ENCODE assay signal across 14 cellular contexts in genomic region chrX:41412261-41413167, GRCh38. TPM values are rescaled to one million over a fixed set of nuclear protein-coding genes. Genes with fewer than 3 reads are reported as not detected.
DNase-seq lines count a peak whose midpoint lies in the region; ATAC-seq and TF ChIP-seq lines count a peak whose summit lies in the region.
"Had no signal": no experiment of that assay in that cellular context is flagged by ENCODE, and none has a peak within 500 bp of the region (broad histone marks: within the 10 kb centered on the region; RNA-seq: fewer than 3 reads in every experiment).

No MANE protein-coding gene starts in this region.

- H3K4me3 Mint-ChIP-seq in activated CD4-positive, alpha-beta T cell treated with anti-CD3 and anti-CD28 coated beads for 36 hours = no peak overlapping the region
- H3K4me3 Mint-ChIP-seq: activated naive CD4-positive, alpha-beta T cell treated with anti-CD3 and anti-CD28 coated beads, Interleukin-2, amount 50 U/mL, for 24 hours had no signal

- no peaks in the 10 kb centered on the region for H3K36me3 Mint-ChIP-seq in activated CD4-positive, alpha-beta T cell treated with anti-CD3 and anti-CD28 coated beads for 36 hours (ENCODE audit: low read depth)
- H3K36me3 Mint-ChIP-seq: activated naive CD4-positive, alpha-beta T cell treated with anti-CD3 and anti-CD28 coated beads, Interleukin-2, amount 50 U/mL, for 24 hours had no signal

- ATAC-seq in activated CD4-positive, alpha-beta T cell treated with anti-CD3 and anti-CD28 coated beads for 36 hours = no peak
- no peak for ATAC-seq in HG02798 (IDR thresholded peaks at IDR 0.05; ENCODE audit: poor library complexity, unreplicated experiment)
- ATAC-seq: gastrocnemius medialis had no signal

- peaks cover 0 to 6% of the 10 kb centered on the region in 2 donors for H3K27me3 ChIP-seq in mucosa of rectum (ENCODE audit: control insufficient read depth in 2 of 2, insufficient read depth in 2 of 2, low read length in 2 of 2)
- H3K27me3 ChIP-seq in spleen (replicated peaks in 1 of 7) = no peaks in the 10 kb centered on the region
- H3K27me3 ChIP-seq: brain microvascular endothelial cell, gastrocnemius medialis had no signal

- no peaks in the 10 kb centered on the region for H3K27me3 Mint-ChIP-seq in activated CD4-positive, alpha-beta T cell treated with anti-CD3 and anti-CD28 coated beads for 36 hours
- H3K27me3 Mint-ChIP-seq: activated naive CD4-positive, alpha-beta T cell treated with anti-CD3 and anti-CD28 coated beads, Interleukin-2, amount 50 U/mL, for 24 hours had no signal

- H3K4me3 ChIP-seq in mucosa of rectum (ENCODE audit: low read length in 2 of 2) = peak overlapping the region; percentile 1 to 46
- no peak overlapping the region for H3K4me3 ChIP-seq in spleen
- H3K4me3 ChIP-seq: gastrocnemius medialis had no signal

- no peaks in the 10 kb centered on the region for H3K9me3 ChIP-seq in mucosa of rectum (ENCODE audit: control insufficient read depth in 2 of 2, low read length in 2 of 2)
- no peaks in the 10 kb centered on the region for H3K9me3 ChIP-seq in spleen
- H3K9me3 ChIP-seq: gastrocnemius medialis had no signal

- DNase-seq in activated CD4-positive, alpha-beta T cell treated with anti-CD3 and anti-CD28 coated beads for 36 hours = peak; percentile 7
- no peak for DNase-seq in activated CD4-positive, alpha-beta T cell treated with anti-CD3 and anti-CD28 coated beads for 4 hours
- DNase-seq in KBM-7 = peak; percentile 34
- DNase-seq in dermis microvascular lymphatic vessel endothelial cell (ENCODE audit: low read depth in 2 of 2) = peak; percentile 4 to 26
- no peak for DNase-seq in spleen
- no peak for DNase-seq in NCI-H2029 (lab: John Stamatoyannopoulos, UW)
- DNase-seq: brain microvascular endothelial cell, DMS79, gastrocnemius medialis, NCI-H2107 had no signal

- POLR2A ChIA-PET in activated CD4-positive, alpha-beta T cell treated with anti-CD3 and anti-CD28 coated beads for 36 hours (lab: Charles Lee) = no interaction called here

- H3K27ac ChIP-seq in mucosa of rectum (ENCODE audit: low read depth in 2 of 2, low read length in 2 of 2) (peak overlapping the region; percentile 79 to 81), spleen (peak overlapping the region in 3 of 8 donors; percentile 57 to 70 (median 57))
- H3K27ac ChIP-seq: brain microvascular endothelial cell, parathyroid adenoma had no signal

- in situ Hi-C loops in KBM-7 (cut with MboI; ENCODE audit: low pct_unique_long_range_greater_than_20kb, low sequenced_read_pairs) = no loop called here

- no peaks in the 10 kb centered on the region for H3K4me1 Mint-ChIP-seq in activated CD4-positive, alpha-beta T cell treated with anti-CD3 and anti-CD28 coated beads for 36 hours
- H3K4me1 Mint-ChIP-seq: activated naive CD4-positive, alpha-beta T cell treated with anti-CD3 and anti-CD28 coated beads, Interleukin-2, amount 50 U/mL, for 24 hours had no signal

- no peaks in the 10 kb centered on the region for H3K9me3 Mint-ChIP-seq in activated CD4-positive, alpha-beta T cell treated with anti-CD3 and anti-CD28 coated beads for 36 hours (ENCODE audit: low read depth)
- H3K9me3 Mint-ChIP-seq: activated naive CD4-positive, alpha-beta T cell treated with anti-CD3 and anti-CD28 coated beads, Interleukin-2, amount 50 U/mL, for 24 hours had no signal

- intact Hi-C loops in activated CD4-positive, alpha-beta T cell treated with anti-CD3 and anti-CD28 coated beads for 36 hours (cut with DNase I, micrococcal nuclease) = no loop called here
- intact Hi-C loops in spleen (cut with DNase I; ENCODE audit: low total_unique reads) = no loop called here

- H3K36me3 ChIP-seq in mucosa of rectum (ENCODE audit: control insufficient read depth in 2 of 2, insufficient read depth in 2 of 2, low read length in 2 of 2) (no peaks in the 10 kb centered on the region), spleen (no peaks in the 10 kb centered on the region)
- H3K36me3 ChIP-seq: brain microvascular endothelial cell, gastrocnemius medialis had no signal

- TF ChIP-seq CTCF in spleen (IDR thresholded peaks at IDR 0.05 in 8 of 11, conservative IDR thresholded peaks at IDR 0.05 in 3 of 11) = no peak

- TF ChIP-seq POLR2A in spleen (IDR thresholded peaks at IDR 0.05) = no peak

- H3K27ac Mint-ChIP-seq in activated CD4-positive, alpha-beta T cell treated with anti-CD3 and anti-CD28 coated beads for 36 hours = no peak overlapping the region
- H3K27ac Mint-ChIP-seq: activated naive CD4-positive, alpha-beta T cell treated with anti-CD3 and anti-CD28 coated beads, Interleukin-2, amount 50 U/mL, for 24 hours had no signal

- 64 to 79% (median 72%) methylated on average over 11 of the region's 11 CpGs for WGBS in spleen, 5 donors

- H3K4me1 ChIP-seq in mucosa of rectum (ENCODE audit: control insufficient read depth in 2 of 2, insufficient read depth in 2 of 2, low read length in 2 of 2) (peaks cover 3 to 6% of the 10 kb centered on the region in 2 donors), spleen (no peaks in the 10 kb centered on the region)
- H3K4me1 ChIP-seq: gastrocnemius medialis, parathyroid adenoma had no signal

- H3K9ac ChIP-seq in mucosa of rectum (ENCODE audit: low read depth in 1 of 2, low read length in 2 of 2) = peak overlapping the region; percentile 27 to 35
- H3K9ac ChIP-seq: parathyroid adenoma had no signal

- CTCF ChIA-PET in activated CD4-positive, alpha-beta T cell treated with anti-CD3 and anti-CD28 coated beads for 36 hours (lab: Charles Lee) = no interaction called here

RNA-seq across cellular contexts. Expression of gene NYX, which starts 34.6 kb away (rescaled TPM):
- not detected for total RNA-seq in activated CD4-positive, alpha-beta T cell treated with anti-CD3 and anti-CD28 coated beads for 36 hours
- total RNA-seq in dermis microvascular lymphatic vessel endothelial cell (not detected in 2 replicates), spleen (under 1 TPM in 2 of 7 donors, not detected in 5; 0.21 to 0.32 TPM)
- under 1 TPM in 1 of 3 donors, not detected in 2; 0.03 TPM for polyA plus RNA-seq in spleen

Comparison
In these comparisons a context has a peak if more than half of its experiments do, and no peak if none do; other contexts are left out.
1. DNase-seq: peak in activated CD4-positive, alpha-beta T cell treated with anti-CD3 and anti-CD28 coated beads for 36 hours (single experiment), KBM-7 (single experiment) and dermis microvascular lymphatic vessel endothelial cell (2 of 2); none in activated CD4-positive, alpha-beta T cell treated with anti-CD3 and anti-CD28 coated beads for 4 hours (0 of 2), spleen (single experiment) and NCI-H2029 (single experiment).
2. H3K4me3 ChIP-seq: peak in mucosa of rectum (2 of 2); none in spleen (0 of 8).